ENCODE assay signal across 8 cellular contexts in the genomic region with DNA sequence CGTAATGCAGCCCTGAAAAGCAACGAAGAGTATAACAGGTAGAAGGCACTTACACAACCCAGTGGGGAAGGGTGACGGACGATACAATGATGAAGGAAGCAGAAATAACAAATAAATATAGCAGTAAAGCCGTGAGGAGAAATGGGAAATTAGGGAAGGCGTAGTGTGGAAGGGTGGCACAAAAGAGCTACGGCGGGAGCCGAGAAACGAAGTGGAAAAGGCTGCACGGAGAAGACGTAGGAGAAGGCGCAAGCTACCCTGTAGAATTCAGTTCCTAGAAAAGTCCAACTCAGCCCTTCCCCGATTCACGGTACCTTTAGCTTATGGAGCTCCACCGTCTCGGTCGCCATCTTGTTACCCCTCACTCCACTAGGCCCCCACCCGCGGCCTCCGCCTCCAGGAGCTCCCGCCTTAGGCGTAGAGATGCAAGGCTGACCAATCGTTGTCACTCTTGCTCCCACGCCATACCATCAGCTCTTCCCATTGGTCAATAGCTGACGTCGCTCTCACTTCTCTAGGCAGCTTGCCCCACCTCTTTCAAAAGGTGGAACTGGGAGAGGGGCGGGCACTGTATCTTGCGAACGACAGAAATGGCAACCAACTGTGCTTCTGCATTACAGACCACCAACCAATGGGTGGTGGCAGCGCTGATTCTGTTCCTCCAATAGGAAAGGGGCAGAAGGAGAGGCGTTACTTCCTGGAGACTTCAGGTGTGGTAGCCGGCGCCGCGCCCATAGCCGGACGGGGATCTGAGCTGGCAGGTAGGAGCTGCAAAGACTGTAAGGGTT. TPM values are rescaled to one million over a fixed set of nuclear protein-coding genes. Genes with fewer than 3 reads are reported as not detected.
DNase-seq lines count a peak whose midpoint lies in the region; ATAC-seq and TF ChIP-seq lines count a peak whose summit lies in the region.

A gene with protein sequence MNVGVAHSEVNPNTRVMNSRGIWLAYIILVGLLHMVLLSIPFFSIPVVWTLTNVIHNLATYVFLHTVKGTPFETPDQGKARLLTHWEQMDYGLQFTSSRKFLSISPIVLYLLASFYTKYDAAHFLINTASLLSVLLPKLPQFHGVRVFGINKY (plus strand): TSS at position 690 of the 788 bp plus-strand sequence. CDS start 959 bp downstream, outside the sequence.
A gene with protein sequence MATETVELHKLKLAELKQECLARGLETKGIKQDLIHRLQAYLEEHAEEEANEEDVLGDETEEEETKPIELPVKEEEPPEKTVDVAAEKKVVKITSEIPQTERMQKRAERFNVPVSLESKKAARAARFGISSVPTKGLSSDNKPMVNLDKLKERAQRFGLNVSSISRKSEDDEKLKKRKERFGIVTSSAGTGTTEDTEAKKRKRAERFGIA (minus strand): TSS at position 373 of the 788 bp plus-strand sequence. CDS start 23 bp downstream, at position 350.

- DNase-seq in NCI-H187 (lab: John Stamatoyannopoulos, UW), result peak; percentile 98 to 99
- peak; percentile 82 to 100 (median 94) for DNase-seq in T-helper 2 cell
- peak; percentile 96 for DNase-seq in left ventricle myocardium superior
- peak; percentile 100 for DNase-seq in prostate gland (ENCODE audit: low spot score)

- peak within 1 kb of the TSS; percentile 67 to 86 for H3K4me3 ChIP-seq in prostate gland
- peak within 1 kb of the TSS; percentile 54 for H3K4me3 ChIP-seq in urinary bladder (ENCODE audit: low read depth, low read length)

- peak; percentile 97 for ATAC-seq in GM18502 (IDR thresholded peaks at IDR 0.05; ENCODE audit: poor library complexity, unreplicated experiment)
- ATAC-seq in HG02943 (IDR thresholded peaks at IDR 0.05; ENCODE audit: low read depth, unreplicated experiment), result peak; percentile 98
- ATAC-seq in left ventricle myocardium superior, result peak; percentile 98

- intact Hi-C loops in left ventricle myocardium superior (cut with micrococcal nuclease), result no loop called here
- intact Hi-C loops in prostate gland (cut with DNase I), result loop anchor here (5.0 kb wide), 2 partner anchors 110 to 225 kb away; a partner anchor contains a TSS

- peak; percentile 91 for TF ChIP-seq POLR2A in prostate gland (IDR thresholded peaks at IDR 0.05)

- TF ChIP-seq CTCF in prostate gland (IDR thresholded peaks at IDR 0.05), result no peak

- H3K36me3 ChIP-seq in prostate gland (peaks cover 0 to 15% of the 10 kb centered on the region in 2 donors), urinary bladder (ENCODE audit: insufficient read depth) (peaks cover 3% of the 10 kb centered on the region)

- WGBS in prostate gland, result under 1% methylated on average over 38 of the region's 38 CpGs
- WGBS in urinary bladder, result under 1% methylated on average over 38 of the region's 38 CpGs

- no peaks in the 10 kb centered on the region for H3K9me3 ChIP-seq in prostate gland

- H3K27ac ChIP-seq in angular gyrus (ENCODE audit: low read depth, low read length), result peak within 1 kb of the TSS; percentile 71
- peak within 1 kb of the TSS; percentile 86 to 92 for H3K27ac ChIP-seq in prostate gland
- H3K27ac ChIP-seq in urinary bladder (ENCODE audit: low read depth), result peak within 1 kb of the TSS; percentile 81

- H3K4me1 ChIP-seq in prostate gland (replicated peaks) (peaks cover 5% of the 10 kb centered on the region), urinary bladder (ENCODE audit: insufficient read depth) (no peaks in the 10 kb centered on the region)

- no peaks in the 10 kb centered on the region for H3K27me3 ChIP-seq in prostate gland (replicated peaks; ENCODE audit: insufficient read depth)

RNA-seq across cellular contexts. Expression of the first gene that starts in this region (rescaled TPM):
- 15.7 TPM for total RNA-seq in left ventricle myocardium superior
- 10 to 100 TPM; 23.1 to 29.3 TPM for total RNA-seq in prostate gland
- total RNA-seq in urinary bladder, result 8.4 TPM
- 37.3 TPM for polyA plus RNA-seq in urinary bladder

RNA-seq across cellular contexts. Expression of the second gene that starts in this region (rescaled TPM):
- 51.6 TPM for total RNA-seq in left ventricle myocardium superior
- 10 to 100 TPM; 65.9 to 75.9 TPM for total RNA-seq in prostate gland
- 86.2 TPM for total RNA-seq in urinary bladder
- polyA plus RNA-seq in urinary bladder, result 76.0 TPM

Comparison
In these comparisons a context has a peak if more than half of its experiments do, and no peak if none do; other contexts are left out.
1. Peak in every context shown above with its lines: DNase-seq, ATAC-seq, H3K4me3 ChIP-seq and H3K27ac ChIP-seq.